Comparison of ENCODE assay signal across 26 cellular contexts in genomic region chr7:68911754-68912153, GRCh38.
"Had no signal": no experiment of that assay in that cellular context is flagged by ENCODE, and none has a peak within 500 bp of the region (broad histone marks: within the 10 kb centered on the region; RNA-seq: fewer than 3 reads in every experiment).

No MANE protein-coding gene starts in this region.

- H3K79me2 ChIP-seq: parathyroid adenoma had no signal

- H3K4me1 ChIP-seq: neural progenitor cell, parathyroid adenoma, psoas muscle, right lobe of liver, sigmoid colon, stomach, thyroid gland, tibial nerve, upper lobe of left lung, vagina had no signal

- H3K27ac ChIP-seq: neural progenitor cell, ovary, parathyroid adenoma, psoas muscle, right lobe of liver, sigmoid colon, stomach, thoracic aorta, thyroid gland, tibial nerve, upper lobe of left lung, vagina had no signal

- H3K9ac ChIP-seq: neural progenitor cell, parathyroid adenoma had no signal

- H3K4me3 ChIP-seq: neural progenitor cell, ovary, psoas muscle, right lobe of liver, sigmoid colon, stomach, thoracic aorta, thyroid gland, tibial nerve, upper lobe of left lung, vagina had no signal

- H3K4me2 ChIP-seq: neural progenitor cell had no signal

- FAIRE-seq: small intestine, urothelium cell line had no signal

- H3K27me3 ChIP-seq: neural progenitor cell, ovary, right lobe of liver, stomach, thyroid gland, tibial nerve, upper lobe of left lung, vagina had no signal

- H3K9me3 ChIP-seq: ovary, psoas muscle, right lobe of liver, thoracic aorta, thyroid gland, upper lobe of left lung had no signal

- H3K36me3 ChIP-seq: neural progenitor cell, ovary, right lobe of liver, sigmoid colon, stomach, thoracic aorta, thyroid gland, tibial nerve, upper lobe of left lung, vagina had no signal

- ATAC-seq: natural killer cell; psoas muscle; right cardiac atrium; right lobe of liver; stimulated activated effector memory CD8-positive, alpha-beta T cell treated with anti-CD3 and anti-CD28 coated beads, Interleukin-12 subunit alpha, Interleukin-12 subunit beta, amount 100 ng/mL, for 72 hours; stimulated activated naive B cell treated with anti-CD40 and anti-IgM and Interleukin-4, amounts not matched to agents 10 μg/mL and 1 μg/mL and 100 μg/mL, for 72 hours had no signal

- H2AFZ ChIP-seq: neural progenitor cell, parathyroid adenoma had no signal

- DNase-seq: natural killer cell; occipital lobe; ovary; posterior cingulate gyrus; psoas muscle; right cardiac atrium; right lobe of liver; sigmoid colon; small intestine; stimulated activated CD4-positive, alpha-beta T cell treated with anti-CD3 and anti-CD28 coated beads, Interleukin-15, amount 100 ng/mL, for 24 hours; stimulated activated CD4-positive, alpha-beta T cell treated with anti-CD3 and anti-CD28 coated beads, Interleukin-2, amount 100 ng/mL, for 24 hours; stimulated activated CD4-positive, alpha-beta T cell treated with anti-CD3 and anti-CD28 coated beads, Interleukin-2, amount 100 ng/mL, for 48 hours; stimulated activated CD4-positive, alpha-beta T cell treated with anti-CD3 and anti-CD28 coated beads, Interleukin-4, amount 100 ng/mL, for 24 hours; stimulated activated naive B cell treated with anti-CD40 and anti-IgM and Interleukin-4, amounts not matched to agents 10 μg/mL and 1 μg/mL and 100 μg/mL, for 72 hours; stimulated activated naive CD4-positive, alpha-beta T cell treated with Interleukin-2 at 50 U/mL for 16 hours; stomach; thyroid gland; trophoblast cell; upper lobe of left lung had no signal
